17 cellular contexts compared by ENCODE assay signal in the genomic region with DNA sequence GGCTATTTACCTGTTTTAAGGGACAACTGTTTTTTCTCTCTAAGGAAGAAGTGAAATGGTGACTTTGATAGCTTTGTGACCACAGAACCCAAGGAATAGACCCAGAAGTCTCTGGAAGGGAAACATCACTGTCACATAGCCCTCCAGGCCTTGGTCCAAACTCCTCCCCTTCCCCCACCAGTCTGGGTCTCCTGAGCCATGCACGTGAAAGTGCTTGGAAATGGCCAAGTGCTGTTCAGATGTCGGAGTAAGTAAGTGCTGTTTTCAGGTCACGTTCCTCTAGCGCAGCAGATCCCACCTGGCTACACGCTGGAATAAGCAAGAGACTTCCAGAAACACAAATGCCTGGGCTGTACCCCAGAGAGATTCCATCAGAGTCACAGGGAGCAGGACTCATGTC.
DNase-seq lines count a peak whose midpoint lies in the region; ATAC-seq and TF ChIP-seq lines count a peak whose summit lies in the region.
"Had no signal": no experiment of that assay in that cellular context is flagged by ENCODE, and none has a peak within 500 bp of the region (broad histone marks: within the 10 kb centered on the region; RNA-seq: fewer than 3 reads in every experiment).

No MANE protein-coding gene starts in this region.

- TF ChIP-seq POLR2A in heart left ventricle (IDR thresholded peaks at IDR 0.05) = no peak

- no peak for DNase-seq in heart left ventricle
- no peak for DNase-seq in cardiac septum (ENCODE audit: low spot score)
- no peak for DNase-seq in upper lobe of right lung
- no peak for DNase-seq in HuH-7.5 (ENCODE audit: low spot score)
- no peak for DNase-seq in NCI-H2227 treated with DMSO at 0.1 percent for 48 hours (lab: John Stamatoyannopoulos, UW)
- DNase-seq: DMS79 treated with DMSO at 0.1 percent for 48 hours, IMR-90, NCI-H1417 treated with DMSO at 0.1 percent for 48 hours, NCI-H187 treated with DMSO at 0.1 percent for 48 hours, NCI-H226, NCI-H524, NCI-H82, SJCRH30 had no signal

- H3K9ac ChIP-seq in rectal smooth muscle tissue (ENCODE audit: low read length) = no peak overlapping the region

- WGBS in heart left ventricle, 4 donors = 41 to 61% (median 49%) methylated on average over 5 of the region's 5 CpGs
- 74 to 80% methylated on average over 5 of the region's 5 CpGs for WGBS in esophagus, 2 donors

- TF ChIP-seq CTCF in heart left ventricle (IDR thresholded peaks at IDR 0.05) (no peak), upper lobe of right lung (IDR thresholded peaks at IDR 0.05) (no peak)

- ATAC-seq in heart left ventricle (no peak), upper lobe of right lung (peak; percentile 14), HG02884 (IDR thresholded peaks at IDR 0.05; ENCODE audit: unreplicated experiment) (no peak)

- intact Hi-C loops in heart left ventricle (cut with DNase I) (no loop called here), cardiac septum (cut with DNase I) (loop anchor here (10.0 kb wide), 1 partner anchor 111 kb away; no protein-coding TSS in a partner anchor), upper lobe of right lung (cut with DNase I) (no loop called here)

- H3K4me3 ChIP-seq in heart left ventricle = no peak overlapping the region
- no peak overlapping the region for H3K4me3 ChIP-seq in esophagus (ENCODE audit: low read depth in 1 of 2, low read length in 2 of 2)
- no peak overlapping the region for H3K4me3 ChIP-seq in rectal smooth muscle tissue (ENCODE audit: low read length)
- H3K4me3 ChIP-seq in upper lobe of right lung = no peak overlapping the region
- H3K4me3 ChIP-seq: SJCRH30 had no signal

- H3K9me3 ChIP-seq in heart left ventricle = no peaks in the 10 kb centered on the region
- H3K9me3 ChIP-seq in esophagus (ENCODE audit: control insufficient read depth in 2 of 2, insufficient read depth in 1 of 2, low read depth in 1 of 2, low read length in 1 of 2) = no peaks in the 10 kb centered on the region
- H3K9me3 ChIP-seq in upper lobe of right lung = no peaks in the 10 kb centered on the region
- H3K9me3 ChIP-seq: SJCRH30 had no signal

- H3K27ac ChIP-seq in heart left ventricle (peak overlapping the region in 7 of 12 donors; percentile 48 to 84 (median 72)), esophagus (ENCODE audit: low read depth in 2 of 2, low read length in 1 of 2) (peak overlapping the region; percentile 16 to 26), rectal smooth muscle tissue (ENCODE audit: low read depth, low read length) (peak overlapping the region; percentile 78), upper lobe of right lung (no peak overlapping the region)
- H3K27ac ChIP-seq: 22Rv1, SJCRH30 had no signal

- H3K27me3 ChIP-seq in heart left ventricle (no peaks in the 10 kb centered on the region), esophagus (ENCODE audit: control insufficient read depth in 1 of 2, insufficient read depth in 2 of 2, low read length in 2 of 2) (no peaks in the 10 kb centered on the region), rectal smooth muscle tissue (ENCODE audit: control insufficient read depth, insufficient read depth, low read length) (no peaks in the 10 kb centered on the region), upper lobe of right lung (no peaks in the 10 kb centered on the region)
- H3K27me3 ChIP-seq: SJCRH30 had no signal

- H3K36me3 ChIP-seq in heart left ventricle (no peaks in the 10 kb centered on the region), esophagus (ENCODE audit: control insufficient read depth in 2 of 2, insufficient read depth in 2 of 2, low read length in 1 of 2) (no peaks in the 10 kb centered on the region), rectal smooth muscle tissue (ENCODE audit: control insufficient read depth, insufficient read depth, low read length) (no peaks in the 10 kb centered on the region), upper lobe of right lung (no peaks in the 10 kb centered on the region)
- H3K36me3 ChIP-seq: SJCRH30 had no signal

- H3K4me1 ChIP-seq in heart left ventricle (peaks cover 0 to 31% (median 17%) of the 10 kb centered on the region in 12 donors), esophagus (ENCODE audit: control insufficient read depth in 2 of 2, insufficient read depth in 2 of 2, low read length in 1 of 2) (no peaks in the 10 kb centered on the region), rectal smooth muscle tissue (ENCODE audit: control insufficient read depth, insufficient read depth, low read length) (peaks cover 21% of the 10 kb centered on the region), upper lobe of right lung (peaks cover 12% of the 10 kb centered on the region)
- H3K4me1 ChIP-seq: SJCRH30 had no signal
